Comparison of ENCODE assay signal across 1 cellular context in genomic region chr4:138255917-138256597, GRCh38.
TF ChIP-seq lines count a peak whose summit lies in the region.

No MANE protein-coding gene starts in this region.

TF ChIP-seq in K562, 482 proteins besides CTCF, POLR2A, EP300 and RAD21 (continued from another document):
- TF ChIP-seq ZBTB33 (CRISPR knock-in tag; IDR thresholded peaks at IDR 0.05) (peak; percentile 46; the same call in 1 of the 2 replicates), JUN (IDR thresholded peaks at IDR 0.05; ENCODE audit: borderline replicate concordance, low read depth, low read length) (no peak), JUN (CRISPR knock-in tag; IDR thresholded peaks at IDR 0.05; ENCODE audit: borderline replicate concordance) (no peak), SMARCE1 (IDR thresholded peaks at IDR 0.05) (no peak), NCOA4 (IDR thresholded peaks at IDR 0.05; ENCODE audit: partially characterized antibody) (no peak), ZBTB17 (CRISPR knock-in tag; IDR thresholded peaks at IDR 0.05) (no peak)
